ENCODE assay signal across 9 cellular contexts in the genomic region with DNA sequence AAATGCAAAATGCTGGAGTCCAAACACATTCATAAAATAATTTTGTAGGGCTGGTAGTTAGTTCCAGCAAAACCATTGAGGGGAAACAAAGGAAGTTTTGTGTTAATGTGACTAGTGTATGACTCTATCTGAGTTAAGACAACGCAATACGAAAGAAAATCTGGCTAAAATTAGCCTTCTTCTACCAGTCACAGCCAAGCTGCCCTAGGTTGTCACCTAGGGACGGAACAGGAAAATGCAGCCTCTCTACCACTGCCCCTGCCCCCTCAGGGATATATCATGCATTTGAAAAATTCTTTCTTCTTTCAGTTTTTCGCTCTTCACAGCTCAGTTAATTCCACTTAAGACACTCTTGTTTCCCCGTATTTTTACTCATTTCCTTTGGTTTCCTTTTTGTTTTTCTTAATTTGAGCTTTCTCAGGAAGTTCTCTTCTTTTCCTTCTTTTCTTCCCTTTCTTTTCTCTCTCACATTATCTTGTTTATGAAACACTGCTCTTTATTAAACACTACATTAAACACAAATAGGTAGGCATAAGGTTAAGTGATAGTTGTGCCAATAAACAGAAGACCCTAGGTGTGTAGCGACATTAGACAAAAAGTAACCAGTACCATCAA. TPM values are rescaled to one million over a fixed set of nuclear protein-coding genes. Genes with fewer than 3 reads are reported as not detected.
DNase-seq lines count a peak whose midpoint lies in the region; ATAC-seq and TF ChIP-seq lines count a peak whose summit lies in the region.
"Had no signal": no experiment of that assay in that cellular context is flagged by ENCODE, and none has a peak within 500 bp of the region (broad histone marks: within the 10 kb centered on the region; RNA-seq: fewer than 3 reads in every experiment).

No MANE protein-coding gene starts in this region.

- H3K36me3 ChIP-seq in skeletal muscle satellite cell (ENCODE audit: insufficient read depth, low read length): no peaks in the 10 kb centered on the region
- H3K36me3 ChIP-seq: HAP-1 had no signal

- DNase-seq in AG20443 (ENCODE audit: low spot score) (peak; percentile 84), GM20000 (ENCODE audit: low spot score) (no peak), NCI-H510A (lab: John Stamatoyannopoulos, UW) (peak; percentile 19), fibroblast of the aortic adventitia (ENCODE audit: low read depth) (peak; percentile 53), NCI-H1436 (lab: John Stamatoyannopoulos, UW) (no peak), occipital lobe (lab: John Stamatoyannopoulos, UW) (no peak)

- peak; percentile 6 for TF ChIP-seq CTCF in GM20000 (IDR thresholded peaks at IDR 0.05; ENCODE audit: extremely low read depth, missing control alignments)
- TF ChIP-seq CTCF in fibroblast of the aortic adventitia (IDR thresholded peaks at IDR 0.05; ENCODE audit: insufficient read depth, low read length): peak; percentile 70

- peak overlapping the region; percentile 51 for H3K4me2 ChIP-seq in skeletal muscle satellite cell (ENCODE audit: low read length)

- H3K9me3 ChIP-seq in skeletal muscle satellite cell (replicated peaks; ENCODE audit: low read length): peaks cover 5% of the 10 kb centered on the region
- H3K9me3 ChIP-seq: HAP-1 had no signal

- peak overlapping the region; percentile 25 for H3K9ac ChIP-seq in skeletal muscle satellite cell (ENCODE audit: low read depth, low read length)

- ATAC-seq in GM21825 (IDR thresholded peaks at IDR 0.05; ENCODE audit: unreplicated experiment): no peak

- peaks cover 7% of the 10 kb centered on the region for H3K4me1 ChIP-seq in skeletal muscle satellite cell (ENCODE audit: control insufficient read depth, insufficient read depth, low read length)
- H3K4me1 ChIP-seq: HAP-1 had no signal

- H3K4me3 ChIP-seq in fibroblast of the aortic adventitia (ENCODE audit: low read depth, low read length) (no peak overlapping the region), skeletal muscle satellite cell (ENCODE audit: low read length) (no peak overlapping the region)
- H3K4me3 ChIP-seq: HAP-1 had no signal

- H3K27me3 ChIP-seq in skeletal muscle satellite cell (ENCODE audit: control insufficient read depth, insufficient read depth, low read length): no peaks in the 10 kb centered on the region

RNA-seq across cellular contexts. Expression of a gene that starts 30.6 kb away (rescaled TPM):
- 0.08 and 0.45 TPM in 2 replicates for total RNA-seq in fibroblast of the aortic adventitia (ENCODE audit: low replicate concordance)
- under 0.01 and 0.44 TPM in 2 replicates for total RNA-seq in skeletal muscle satellite cell (2012; rRNA removed)
- 29.3 TPM for total RNA-seq in occipital lobe

Comparison
In these comparisons a context has a peak if more than half of its experiments do, and no peak if none do; other contexts are left out.
1. DNase-seq: peak in AG20443 (single experiment), NCI-H510A (single experiment) and fibroblast of the aortic adventitia (single experiment); none in GM20000 (single experiment), NCI-H1436 (single experiment) and occipital lobe (single experiment).
2. RNA of a gene that starts 30.6 kb away (total RNA-seq): 29.3 TPM in occipital lobe (single experiment); 0.08 to 0.45 TPM in fibroblast of the aortic adventitia; every median in the first group is over 10 times any median in the second.